26 cellular contexts compared by ENCODE assay signal in genomic region chr19:19655051-19655594, GRCh38. TPM values are rescaled to one million over a fixed set of nuclear protein-coding genes. Genes with fewer than 3 reads are reported as not detected.
A peak's percentile ranks its signal among the peaks of the same experiment; 100 is the strongest.
DNase-seq lines count a peak whose midpoint lies in the region; ATAC-seq, FAIRE-seq and TF ChIP-seq lines count a peak whose summit lies in the region.
"Had no signal": no experiment of that assay in that cellular context is flagged by ENCODE, and none has a peak within 500 bp of the region (broad histone marks: within the 10 kb centered on the region; RNA-seq: fewer than 3 reads in every experiment).

No MANE protein-coding gene starts in this region.

- no peaks in the 10 kb centered on the region for H3K4me1 ChIP-seq in neuronal stem cell (ENCODE audit: control insufficient read depth in 2 of 2, insufficient read depth in 1 of 2, low read depth in 1 of 2, low read length in 2 of 2)
- H3K4me1 ChIP-seq: BE2C, Caco-2 had no signal

- H3K14ac ChIP-seq in neuronal stem cell (ENCODE audit: low read length): no peak overlapping the region

- H2BK120ac ChIP-seq in neuronal stem cell (ENCODE audit: low read depth, low read length): no peak overlapping the region

- peak overlapping the region; percentile 66 for H2BK5ac ChIP-seq in neuronal stem cell (ENCODE audit: low read length)

- no peak overlapping the region for H4K8ac ChIP-seq in neuronal stem cell (ENCODE audit: low read depth, low read length)

- WGBS in neuronal stem cell (ENCODE audit: extremely low coverage in 2 of 2, insufficient read length in 2 of 2, insufficient replicate concordance in 1 of 2), 2 donors: no CpG with 5 or more reads among the region's 22 CpGs

- no peak for TF ChIP-seq CTCF in brain microvascular endothelial cell (IDR thresholded peaks at IDR 0.05; ENCODE audit: low read depth, low read length, missing control alignments)

- H3K4me3 ChIP-seq in neuronal stem cell (ENCODE audit: low read length in 2 of 2) (peak overlapping the region in 1 of 2 donors; percentile 36), brain microvascular endothelial cell (ENCODE audit: low read depth, low read length) (no peak overlapping the region)
- H3K4me3 ChIP-seq: GM23338, PC-9, SJCRH30 had no signal

- no peak overlapping the region for H3K23ac ChIP-seq in neuronal stem cell (ENCODE audit: low read depth, low read length, poor library complexity)

- CTCF ChIA-PET in activated CD4-positive, alpha-beta T cell treated with anti-CD3 and anti-CD28 coated beads, Interleukin-2, amount 10 ng/mL, durations not matched to agents 7 days and 5 days (lab: Charles Lee): interaction anchor here (0.6 to 2.1 kb wide), 6 partner anchors 7 to 122 kb away, joined by 3 to 6 read pairs (median 4); partner anchors contain the start of gene GMIP

- no peak overlapping the region for H3K4ac ChIP-seq in neuronal stem cell (ENCODE audit: low read length)

- H3K36me3 Mint-ChIP-seq in activated CD4-positive, alpha-beta T cell treated with anti-CD3 and anti-CD28 coated beads, Interleukin-2, amount 10 ng/mL, durations not matched to agents 7 days and 5 days (ENCODE audit: low read depth): peaks cover 64% of the 10 kb centered on the region
- peaks cover 13% of the 10 kb centered on the region for H3K36me3 Mint-ChIP-seq in T-helper 17 cell (ENCODE audit: low read depth)

- no peak overlapping the region for H4K91ac ChIP-seq in neuronal stem cell (ENCODE audit: low read depth, low read length, poor library complexity)

- no peaks in the 10 kb centered on the region for H3K9me3 Mint-ChIP-seq in activated CD4-positive, alpha-beta T cell treated with anti-CD3 and anti-CD28 coated beads, Interleukin-2, amount 10 ng/mL, durations not matched to agents 7 days and 5 days
- H3K9me3 Mint-ChIP-seq: CD4-positive, alpha-beta T cell; GM23338; HFFc6 had no signal

- H3K27me3 Mint-ChIP-seq in activated CD4-positive, alpha-beta T cell treated with anti-CD3 and anti-CD28 coated beads, Interleukin-2, amount 10 ng/mL, durations not matched to agents 7 days and 5 days: no peaks in the 10 kb centered on the region
- no peaks in the 10 kb centered on the region for H3K27me3 Mint-ChIP-seq in T-helper 17 cell
- H3K27me3 Mint-ChIP-seq: CD4-positive, alpha-beta T cell had no signal

- POLR2A ChIA-PET in activated CD4-positive, alpha-beta T cell treated with anti-CD3 and anti-CD28 coated beads, Interleukin-2, amount 10 ng/mL, durations not matched to agents 7 days and 5 days (lab: Charles Lee): no interaction called here

- H2AFZ ChIP-seq in neuronal stem cell (ENCODE audit: low read length): no peak overlapping the region
- H2AFZ ChIP-seq: GM23338, PC-9 had no signal

- in situ Hi-C loops in brain microvascular endothelial cell (cut with HindIII; ENCODE audit: low pct_ligation_motif_present, low sequenced_read_pairs): no loop called here

- no peak overlapping the region for H2BK15ac ChIP-seq in neuronal stem cell (ENCODE audit: low read length)

- H3K27me3 ChIP-seq in neuronal stem cell (ENCODE audit: control insufficient read depth in 3 of 3, insufficient read depth in 3 of 3, low read depth in 1 of 3, low read length in 3 of 3) (no peaks in the 10 kb centered on the region), brain microvascular endothelial cell (replicated peaks) (no peaks in the 10 kb centered on the region)
- H3K27me3 ChIP-seq: BE2C, SJCRH30 had no signal

- no peak overlapping the region for H3K4me3 Mint-ChIP-seq in activated CD4-positive, alpha-beta T cell treated with anti-CD3 and anti-CD28 coated beads, Interleukin-2, amount 10 ng/mL, durations not matched to agents 7 days and 5 days
- H3K4me3 Mint-ChIP-seq in T-helper 17 cell: no peak overlapping the region
- H3K4me3 Mint-ChIP-seq: CD4-positive, alpha-beta T cell; GM23338; HFFc6 had no signal

- H3K4me2 ChIP-seq in neuronal stem cell (ENCODE audit: insufficient read depth, low read length, poor library complexity, severe bottlenecking): no peak overlapping the region
- H3K4me2 ChIP-seq: GM23338, KMS-11, PC-9 had no signal

- H3K27ac ChIP-seq in neuronal stem cell (replicated peaks; ENCODE audit: low read length): no peak overlapping the region
- H3K27ac ChIP-seq in brain microvascular endothelial cell: no peak overlapping the region
- H3K27ac ChIP-seq: KMS-11, PC-9, RWPE1, SJCRH30 had no signal

- H2BK12ac ChIP-seq in neuronal stem cell (ENCODE audit: low read length): no peak overlapping the region

- no peak for DNase-seq in activated CD4-positive, alpha-beta T cell treated with anti-CD3 and anti-CD28 coated beads, Interleukin-2, amount 10 ng/mL, durations not matched to agents 7 days and 5 days
- DNase-seq in activated CD4-positive, alpha-beta T cell treated with anti-CD3 and anti-CD28 coated beads, Interleukin-2, amount 50 U/mL, for 4 hours: no peak
- peak; percentile 10 for DNase-seq in GM12891 (ENCODE audit: insufficient read length, low spot score)
- DNase-seq in HuH-7 (ENCODE audit: low spot score): peak; percentile 9
- DNase-seq in neuronal stem cell (ENCODE audit: low spot score): no peak
- DNase-seq in T-helper 17 cell: no peak
- DNase-seq in brain microvascular endothelial cell: no peak
- no peak for DNase-seq in activated T-cell treated with anti-CD3 and anti-CD28 coated beads for 4 hours
- DNase-seq: BE2C; Caco-2; CD4-positive, alpha-beta T cell; DMS153; GDM1; HFFc6; MV-4-11; NCI-H1417; NCI-H187; NCI-H2107; NCI-H510A; PC-9; SJCRH30 had no signal

- no peaks in the 10 kb centered on the region for H3K4me1 Mint-ChIP-seq in activated CD4-positive, alpha-beta T cell treated with anti-CD3 and anti-CD28 coated beads, Interleukin-2, amount 10 ng/mL, durations not matched to agents 7 days and 5 days
- peaks cover 13% of the 10 kb centered on the region for H3K4me1 Mint-ChIP-seq in T-helper 17 cell
- H3K4me1 Mint-ChIP-seq: GM23338 had no signal

- peak overlapping the region; percentile 13 for H3K27ac Mint-ChIP-seq in activated CD4-positive, alpha-beta T cell treated with anti-CD3 and anti-CD28 coated beads, Interleukin-2, amount 10 ng/mL, durations not matched to agents 7 days and 5 days
- no peak overlapping the region for H3K27ac Mint-ChIP-seq in T-helper 17 cell
- H3K27ac Mint-ChIP-seq: CD4-positive, alpha-beta T cell; GM23338; HFFc6 had no signal

- H3K9me3 ChIP-seq in neuronal stem cell (replicated peaks in 1 of 2; ENCODE audit: control insufficient read depth in 2 of 2, insufficient read depth in 1 of 2, low read depth in 1 of 2, low read length in 2 of 2) (no peaks in the 10 kb centered on the region), T-helper 17 cell (ENCODE audit: control insufficient read depth, low read length, poor library complexity, severe bottlenecking) (no peaks in the 10 kb centered on the region)
- H3K9me3 ChIP-seq: BE2C, Caco-2, SJCRH30 had no signal

- H3K9ac ChIP-seq in neuronal stem cell (ENCODE audit: low read depth, low read length, poor library complexity): no peak overlapping the region
- H3K9ac ChIP-seq: KMS-11 had no signal

- H3K79me1 ChIP-seq in neuronal stem cell (ENCODE audit: low read depth, low read length): peaks cover 15% of the 10 kb centered on the region

- no peak overlapping the region for H2AK5ac ChIP-seq in neuronal stem cell (ENCODE audit: low read depth, low read length)

- H3K18ac ChIP-seq in neuronal stem cell (ENCODE audit: low read length): no peak overlapping the region

- TF ChIP-seq POLR2A in GM12891 (IDR thresholded peaks at IDR 0.05; ENCODE audit: low read depth, low read length): no peak

- peaks cover 81 to 99% of the 10 kb centered on the region in 2 donors for H3K36me3 ChIP-seq in neuronal stem cell (replicated peaks in 1 of 2; ENCODE audit: control insufficient read depth in 2 of 2, insufficient read depth in 2 of 2, low read length in 2 of 2)
- peaks cover 89% of the 10 kb centered on the region for H3K36me3 ChIP-seq in brain microvascular endothelial cell (replicated peaks)

- no peak for ATAC-seq in T-helper 17 cell
- ATAC-seq: GM23338, HepG2 had no signal

- no peak for FAIRE-seq in GM12891 (lab: Jason Lieb, UNC)
- FAIRE-seq: GM18507, HepG2 had no signal

TF ChIP-seq in GM12891, 5 proteins besides CTCF, POLR2A, EP300 and RAD21:
- TF ChIP-seq SPI1 (IDR thresholded peaks at IDR 0.05; ENCODE audit: low read depth, low read length): no peak
- no peak for TF ChIP-seq POU2F2 (IDR thresholded peaks at IDR 0.05; ENCODE audit: low read depth, low read length)
- no peak for TF ChIP-seq POLR2AphosphoS5 (IDR thresholded peaks at IDR 0.05; ENCODE audit: low read depth, low read length)
- TF ChIP-seq TAF1 (IDR thresholded peaks at IDR 0.05; ENCODE audit: low read depth, low read length): no peak
- TF ChIP-seq PAX5 (IDR thresholded peaks at IDR 0.05; ENCODE audit: insufficient read depth, low read length, severe bottlenecking): no peak

RNA-seq across cellular contexts. Expression of gene ATP13A1, which starts 8.4 kb away (rescaled TPM):
- total RNA-seq in activated CD4-positive, alpha-beta T cell treated with anti-CD3 and anti-CD28 coated beads, Interleukin-2, amount 10 ng/mL, durations not matched to agents 7 days and 5 days: 100 to 1,000 TPM in 1 of 2 experiments, 10 to 100 TPM in 1; 90.1 to 105 TPM
- 35.8 TPM for polyA plus RNA-seq in GM12891 (2012; ENCODE audit: low read depth, missing spikeins)
- 20.7 TPM for polyA plus RNA-seq in neuronal stem cell (2013, experiment 1 of 2)
- polyA plus RNA-seq in neuronal stem cell (2013, experiment 2 of 2): 20.1 TPM
- 10 to 100 TPM; 91.4 to 98.8 TPM for total RNA-seq in T-helper 17 cell

RNA-seq across cellular contexts. Expression of gene GMIP, which starts 11.7 kb away (rescaled TPM):
- 100 to 1,000 TPM; 101 to 111 TPM for total RNA-seq in activated CD4-positive, alpha-beta T cell treated with anti-CD3 and anti-CD28 coated beads, Interleukin-2, amount 10 ng/mL, durations not matched to agents 7 days and 5 days
- 37.7 TPM for polyA plus RNA-seq in GM12891 (2012; ENCODE audit: low read depth, missing spikeins)
- 6.5 TPM for polyA plus RNA-seq in neuronal stem cell (2013, experiment 1 of 2)
- 6.7 TPM for polyA plus RNA-seq in neuronal stem cell (2013, experiment 2 of 2)
- total RNA-seq in T-helper 17 cell: 10 to 100 TPM; 85.0 to 91.7 TPM

RNA-seq across cellular contexts. Expression of gene ZNF101, which starts 13.5 kb away (rescaled TPM):
- total RNA-seq in activated CD4-positive, alpha-beta T cell treated with anti-CD3 and anti-CD28 coated beads, Interleukin-2, amount 10 ng/mL, durations not matched to agents 7 days and 5 days: 10 to 100 TPM; 96.3 to 97.2 TPM
- 8.1 TPM for polyA plus RNA-seq in GM12891 (2012; ENCODE audit: low read depth, missing spikeins)
- polyA plus RNA-seq in neuronal stem cell (2013, experiment 1 of 2): 14.0 TPM
- polyA plus RNA-seq in neuronal stem cell (2013, experiment 2 of 2): 14.0 TPM
- total RNA-seq in T-helper 17 cell: 10 to 100 TPM; 56.0 to 56.1 TPM

RNA-seq across cellular contexts. Expression of gene LPAR2, which starts 27.1 kb away (rescaled TPM):
- 10 to 100 TPM; 54.1 to 59.4 TPM for total RNA-seq in activated CD4-positive, alpha-beta T cell treated with anti-CD3 and anti-CD28 coated beads, Interleukin-2, amount 10 ng/mL, durations not matched to agents 7 days and 5 days
- polyA plus RNA-seq in GM12891 (2012; ENCODE audit: low read depth, missing spikeins): 12.5 TPM
- 79.0 TPM for polyA plus RNA-seq in neuronal stem cell (2013, experiment 1 of 2)
- polyA plus RNA-seq in neuronal stem cell (2013, experiment 2 of 2): 73.0 TPM
- total RNA-seq in T-helper 17 cell: 10 to 100 TPM; 66.5 to 67.2 TPM

RNA-seq across cellular contexts. Expression of gene PBX4, which starts 36.6 kb away (rescaled TPM):
- 10 to 100 TPM; 34.4 to 38.4 TPM for total RNA-seq in activated CD4-positive, alpha-beta T cell treated with anti-CD3 and anti-CD28 coated beads, Interleukin-2, amount 10 ng/mL, durations not matched to agents 7 days and 5 days
- polyA plus RNA-seq in GM12891 (2012; ENCODE audit: low read depth, missing spikeins): 1.4 TPM
- 6.9 TPM for polyA plus RNA-seq in neuronal stem cell (2013, experiment 1 of 2)
- polyA plus RNA-seq in neuronal stem cell (2013, experiment 2 of 2): 7.0 TPM
- 10 to 100 TPM; 49.7 to 58.4 TPM for total RNA-seq in T-helper 17 cell
- total RNA-seq: HepG2 had no signal
- polyA plus RNA-seq: HepG2 had no signal

Comparison
In these comparisons a context has a peak if more than half of its experiments do, and no peak if none do; other contexts are left out.
1. DNase-seq: peak in GM12891 (single experiment) and HuH-7 (single experiment); none in activated CD4-positive, alpha-beta T cell treated with anti-CD3 and anti-CD28 coated beads, Interleukin-2, amount 10 ng/mL, durations not matched to agents 7 days and 5 days (single experiment), activated CD4-positive, alpha-beta T cell treated with anti-CD3 and anti-CD28 coated beads, Interleukin-2, amount 50 U/mL, for 4 hours (0 of 2), neuronal stem cell (single experiment), T-helper 17 cell (0 of 3), brain microvascular endothelial cell (single experiment) and activated T-cell treated with anti-CD3 and anti-CD28 coated beads for 4 hours (single experiment).